Comparison of ENCODE assay signal across 33 cellular contexts in the genomic region with DNA sequence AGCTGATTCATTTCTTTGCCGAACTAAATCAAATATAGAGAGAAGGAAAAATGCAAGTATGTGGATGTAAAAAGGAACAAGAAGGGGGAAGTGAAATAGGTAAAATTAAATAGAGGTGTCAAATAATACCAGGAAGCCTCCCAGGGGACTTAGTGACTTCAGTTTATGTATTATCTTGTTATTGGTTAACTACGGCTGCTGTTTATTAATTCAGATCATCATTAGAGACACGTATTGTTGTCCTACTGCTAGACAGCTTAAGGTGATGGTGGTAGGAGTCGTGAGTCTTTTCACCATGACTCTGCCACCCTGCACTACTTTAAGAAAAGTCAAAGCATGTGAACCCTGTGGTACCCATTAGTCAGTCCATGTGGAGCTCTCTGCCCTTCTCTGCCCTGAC.
"Had no signal": no experiment of that assay in that cellular context is flagged by ENCODE, and none has a peak within 500 bp of the region (broad histone marks: within the 10 kb centered on the region; RNA-seq: fewer than 3 reads in every experiment).

No MANE protein-coding gene starts in this region.

- H3K4me1 Mint-ChIP-seq: immature natural killer cell; naive thymus-derived CD4-positive, alpha-beta T cell; neural progenitor cell; stimulated activated memory B cell treated with anti-CD40 and anti-IgM and Interleukin-4, amounts not matched to agents 10 μg/mL and 1 μg/mL and 100 μg/mL, for 72 hours; stimulated activated naive CD8-positive, alpha-beta T cell treated with anti-CD3 and anti-CD28 coated beads, Interleukin-15, amount 100 ng/mL, for 72 hours had no signal

- H3K27ac Mint-ChIP-seq: activated naive CD4-positive, alpha-beta T cell treated with anti-CD3 and anti-CD28 coated beads, Interleukin-2, amount 50 U/mL, for 72 hours; activated T-cell treated with anti-CD3 and anti-CD28 coated beads, Interleukin-2, amount 50 U/mL, for 72 hours; endodermal cell; immature natural killer cell; mesothelial cell of epicardium; naive thymus-derived CD4-positive, alpha-beta T cell; stimulated activated memory B cell treated with anti-CD40 and anti-IgM and Interleukin-4, amounts not matched to agents 10 μg/mL and 1 μg/mL and 100 μg/mL, for 72 hours; stimulated activated naive CD8-positive, alpha-beta T cell treated with anti-CD3 and anti-CD28 coated beads, Interleukin-15, amount 100 ng/mL, for 72 hours had no signal

- H3K36me3 ChIP-seq: breast epithelium, neural progenitor cell, sigmoid colon, upper lobe of left lung, vagina had no signal

- ATAC-seq: activated naive CD4-positive, alpha-beta T cell treated with anti-CD3 and anti-CD28 coated beads, Interleukin-2, amount 50 U/mL, for 72 hours; activated T-cell treated with anti-CD3 and anti-CD28 coated beads, Interleukin-2, amount 50 U/mL, for 72 hours; esophagus mucosa; naive thymus-derived CD4-positive, alpha-beta T cell; psoas muscle; stimulated activated memory B cell treated with anti-CD40 and anti-IgM and Interleukin-4, amounts not matched to agents 10 μg/mL and 1 μg/mL and 100 μg/mL, for 72 hours; stimulated activated naive CD8-positive, alpha-beta T cell treated with anti-CD3 and anti-CD28 coated beads, Interleukin-15, amount 100 ng/mL, for 72 hours had no signal

- H3K27me3 ChIP-seq: breast epithelium, neural progenitor cell, sigmoid colon, upper lobe of left lung, vagina had no signal

- H3K4me3 Mint-ChIP-seq: activated T-cell treated with anti-CD3 and anti-CD28 coated beads, Interleukin-2, amount 50 U/mL, for 72 hours; endodermal cell; immature natural killer cell; mesothelial cell of epicardium; naive thymus-derived CD4-positive, alpha-beta T cell; neural progenitor cell; stimulated activated memory B cell treated with anti-CD40 and anti-IgM and Interleukin-4, amounts not matched to agents 10 μg/mL and 1 μg/mL and 100 μg/mL, for 72 hours; stimulated activated naive CD8-positive, alpha-beta T cell treated with anti-CD3 and anti-CD28 coated beads, Interleukin-15, amount 100 ng/mL, for 72 hours had no signal

- H2AFZ ChIP-seq: neural progenitor cell, parathyroid adenoma had no signal

- H3K36me3 Mint-ChIP-seq: activated naive CD4-positive, alpha-beta T cell treated with anti-CD3 and anti-CD28 coated beads, Interleukin-2, amount 50 U/mL, for 72 hours; mesothelial cell of epicardium; naive thymus-derived CD4-positive, alpha-beta T cell; neural progenitor cell; stimulated activated memory B cell treated with anti-CD40 and anti-IgM and Interleukin-4, amounts not matched to agents 10 μg/mL and 1 μg/mL and 100 μg/mL, for 72 hours had no signal

- H3K79me2 ChIP-seq: parathyroid adenoma had no signal

- H3K27ac ChIP-seq: breast epithelium, neural progenitor cell, parathyroid adenoma, psoas muscle, sigmoid colon, upper lobe of left lung, vagina, VCaP had no signal

- H3K4me3 ChIP-seq: breast epithelium, neural progenitor cell, psoas muscle, sigmoid colon, smooth muscle cell, upper lobe of left lung, vagina had no signal

- FAIRE-seq: kidney, TTC549 had no signal

- H3K9me3 Mint-ChIP-seq: activated T-cell treated with anti-CD3 and anti-CD28 coated beads, Interleukin-2, amount 50 U/mL, for 72 hours; endodermal cell; immature natural killer cell; naive thymus-derived CD4-positive, alpha-beta T cell; neural progenitor cell; stimulated activated memory B cell treated with anti-CD40 and anti-IgM and Interleukin-4, amounts not matched to agents 10 μg/mL and 1 μg/mL and 100 μg/mL, for 72 hours; stimulated activated naive CD8-positive, alpha-beta T cell treated with anti-CD3 and anti-CD28 coated beads, Interleukin-15, amount 100 ng/mL, for 72 hours had no signal

- DNase-seq: activated CD4-positive, alpha-beta T cell treated with anti-CD3 and anti-CD28 coated beads for 4 hours; activated CD4-positive, alpha-beta T cell treated with anti-CD3 and anti-CD28 coated beads, Interleukin-2, amount 50 U/mL, for 4 hours; activated naive CD4-positive, alpha-beta T cell; activated T-cell treated with anti-CD3 and anti-CD28 coated beads for 4 hours; activated T-cell treated with anti-CD3 and anti-CD28 coated beads, Interleukin-2, amount 50 U/mL, for 72 hours; central memory CD4-positive, alpha-beta T cell; endodermal cell; foreskin fibroblast; head of caudate nucleus; hypothalamus; immature natural killer cell; kidney; naive thymus-derived CD4-positive, alpha-beta T cell; occipital lobe; psoas muscle; sigmoid colon; stimulated activated CD4-positive, alpha-beta T cell treated with anti-CD3 and anti-CD28 coated beads, Interleukin-1b, Interleukin-23, amount 100 ng/mL, for 48 hours; stimulated activated CD4-positive, alpha-beta T cell treated with anti-CD3 and anti-CD28 coated beads, Interleukin-4, amount 100 ng/mL, for 4 hours; stimulated activated CD8-positive, alpha-beta memory T cell treated with anti-CD3 and anti-CD28 coated beads, Interleukin-4, amount 100 ng/mL, for 48 hours; stimulated activated naive CD8-positive, alpha-beta T cell treated with anti-CD3 and anti-CD28 coated beads, Interleukin-15, amount 100 ng/mL, for 72 hours; substantia nigra; upper lobe of left lung had no signal

- H3K27me3 Mint-ChIP-seq: stimulated activated memory B cell treated with anti-CD40 and anti-IgM and Interleukin-4, amounts not matched to agents 10 μg/mL and 1 μg/mL and 100 μg/mL, for 72 hours; stimulated activated naive CD8-positive, alpha-beta T cell treated with anti-CD3 and anti-CD28 coated beads, Interleukin-15, amount 100 ng/mL, for 72 hours had no signal

- H3K4me1 ChIP-seq: breast epithelium, parathyroid adenoma, vagina had no signal

- H3K4me2 ChIP-seq: neural progenitor cell, smooth muscle cell had no signal
